ENCODE assay signal across 18 cellular contexts in the genomic region with DNA sequence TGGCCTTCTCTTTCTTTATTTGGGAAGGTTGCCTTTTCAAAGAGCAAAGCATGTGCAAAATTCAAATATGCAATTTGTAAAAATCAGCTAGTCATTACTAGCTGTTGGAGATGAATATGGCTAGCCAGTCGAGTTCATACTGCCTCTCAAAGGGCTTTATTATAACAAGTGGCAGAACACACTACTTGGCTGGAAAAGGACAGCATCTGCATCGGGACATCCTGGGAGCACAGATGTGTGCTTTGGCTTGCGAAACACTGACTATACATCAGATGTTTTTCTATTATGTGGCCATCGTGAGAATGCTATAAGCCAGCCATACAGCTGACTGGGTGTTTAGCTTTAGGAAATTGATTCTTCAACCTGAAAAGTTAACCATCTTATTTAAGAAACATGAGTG.
"Had no signal": no experiment of that assay in that cellular context is flagged by ENCODE, and none has a peak within 500 bp of the region (broad histone marks: within the 10 kb centered on the region; RNA-seq: fewer than 3 reads in every experiment).

No MANE protein-coding gene starts in this region.

- H3K4me3 ChIP-seq: gastroesophageal sphincter, heart left ventricle, ovary, prostate gland, thyroid gland, upper lobe of right lung had no signal

- DNase-seq: activated CD4-positive, alpha-beta T cell treated with anti-CD3 and anti-CD28 coated beads for 1 hour; activated CD8-positive, alpha-beta memory T cell treated with anti-CD3 and anti-CD28 coated beads, Interleukin-2, amount 50 U/mL, for 4 hours; activated effector memory CD4-positive, alpha-beta T cell treated with anti-CD3 and anti-CD28 coated beads, Interleukin-2, amount 50 U/mL, for 16 hours; activated T-cell treated with anti-CD3 and anti-CD28 coated beads, Interleukin-2, amount 50 U/mL, for 72 hours; aorta; effector CD4-positive, alpha-beta T cell; heart left ventricle; islet precursor cell; left cardiac atrium; ovary; stimulated activated CD4-positive, alpha-beta T cell treated with anti-CD3 and anti-CD28 coated beads, Interleukin-12 subunit alpha, Interleukin-12 subunit beta, amount 100 ng/mL, for 4 hours; stimulated activated CD4-positive, alpha-beta T cell treated with anti-CD3 and anti-CD28 coated beads, Interleukin-4, amount 100 ng/mL, for 4 hours; stimulated activated naive CD8-positive, alpha-beta T cell treated with anti-CD3 and anti-CD28 coated beads, Interleukin-15, Interleukin-2, amounts not matched to agents 100 U/mL and 50 U/mL, for 24 hours; T-helper 1 cell; thyroid gland; upper lobe of right lung had no signal
